21 cellular contexts compared by ENCODE assay signal in genomic region chr7:960269-960871, GRCh38. TPM values are rescaled to one million over a fixed set of nuclear protein-coding genes. Genes with fewer than 3 reads are reported as not detected.
A peak's percentile ranks its signal among the peaks of the same experiment; 100 is the strongest.
DNase-seq lines count a peak whose midpoint lies in the region; ATAC-seq and TF ChIP-seq lines count a peak whose summit lies in the region.
"Had no signal": no experiment of that assay in that cellular context is flagged by ENCODE, and none has a peak within 500 bp of the region (broad histone marks: within the 10 kb centered on the region; RNA-seq: fewer than 3 reads in every experiment).

No MANE protein-coding gene starts in this region.

- H3K9ac ChIP-seq in OCI-LY3 (ENCODE audit: low read length), result no peak overlapping the region

- peaks cover 0 to 3% of the 10 kb centered on the region in 2 donors for H3K36me3 Mint-ChIP-seq in CD14-positive monocyte
- H3K36me3 Mint-ChIP-seq: activated naive CD4-positive, alpha-beta T cell treated with anti-CD3 and anti-CD28 coated beads, Interleukin-2, amount 10 ng/mL, durations not matched to agents 7 days and 5 days; IgD-negative memory B cell had no signal

- peaks cover 6% of the 10 kb centered on the region for H3K27me3 ChIP-seq in OCI-LY3 (ENCODE audit: low read depth, low read length)
- H3K27me3 ChIP-seq: brain microvascular endothelial cell, dorsolateral prefrontal cortex had no signal

- ATAC-seq in HG03354 (IDR thresholded peaks at IDR 0.05; ENCODE audit: poor library complexity, severe bottlenecking, unreplicated experiment), result no peak
- no peak for ATAC-seq in HG02571 (IDR thresholded peaks at IDR 0.05; ENCODE audit: unreplicated experiment)
- no peak for ATAC-seq in GM21515 (IDR thresholded peaks at IDR 0.05; ENCODE audit: unreplicated experiment)
- ATAC-seq: PC-3 had no signal

- no peaks in the 10 kb centered on the region for H3K9me3 ChIP-seq in OCI-LY3 (ENCODE audit: insufficient read depth, low read length)

- no peaks in the 10 kb centered on the region for H4K20me1 ChIP-seq in OCI-LY3 (ENCODE audit: insufficient read depth, low read length)

- peak overlapping the region; percentile 41; the same call in 1 of the 2 replicates for H3K27ac ChIP-seq in OCI-LY3 (ENCODE audit: low read length)
- H3K27ac ChIP-seq: brain microvascular endothelial cell, dorsolateral prefrontal cortex had no signal

- no peak overlapping the region for H2AFZ ChIP-seq in OCI-LY3 (ENCODE audit: low read depth, low read length)

- peaks cover 24% of the 10 kb centered on the region; the same call in 1 of the 2 replicates for H3K4me1 ChIP-seq in OCI-LY3 (ENCODE audit: low read length)

- H3K27me3 Mint-ChIP-seq in CD14-positive monocyte (ENCODE audit: low read depth in 3 of 3), result peaks cover 1 to 4% (median 4%) of the 10 kb centered on the region in 3 donors

- peak; percentile 29 for DNase-seq in CD14-positive monocyte (ENCODE audit: low spot score)
- peak; percentile 75 for DNase-seq in islet precursor cell
- DNase-seq in posterior vena cava (ENCODE audit: low spot score), result peak; percentile 74
- DNase-seq: activated CD4-positive, alpha-beta T cell treated with anti-CD3 and anti-CD28 coated beads, Interleukin-2, amount 10 ng/mL, durations not matched to agents 7 days and 5 days; activated CD8-positive, alpha-beta memory T cell treated with anti-CD3 and anti-CD28 coated beads, Interleukin-2, amount 50 U/mL, for 48 hours; activated naive CD4-positive, alpha-beta T cell treated with anti-CD3 and anti-CD28 coated beads, Interleukin-2, amount 10 ng/mL, durations not matched to agents 7 days and 5 days; brain microvascular endothelial cell; erythroblast; NCI-H69; PC-3; stimulated activated CD4-positive, alpha-beta T cell treated with anti-CD3 and anti-CD28 coated beads, Interleukin-4, amount 100 ng/mL, for 1 hour had no signal

- peak overlapping the region; percentile 38 for H3K4me3 ChIP-seq in OCI-LY3 (ENCODE audit: low read length)
- H3K4me3 ChIP-seq: dorsolateral prefrontal cortex had no signal

- no peaks in the 10 kb centered on the region for H3K36me3 ChIP-seq in OCI-LY3 (replicated peaks; ENCODE audit: low read depth, low read length)
- H3K36me3 ChIP-seq: brain microvascular endothelial cell had no signal

- intact Hi-C loops in CD14-positive monocyte (cut with micrococcal nuclease), result no loop called here
- intact Hi-C loops in posterior vena cava (cut with DNase I), result no loop called here

- no peak for TF ChIP-seq CTCF in CD14-positive monocyte (IDR thresholded peaks at IDR 0.05)
- TF ChIP-seq CTCF in OCI-LY3 (IDR thresholded peaks at IDR 0.05; ENCODE audit: low read depth, low read length), result no peak

- H3K4me2 ChIP-seq in OCI-LY3 (ENCODE audit: low read length), result peak overlapping the region; percentile 52

- H3K9me3 Mint-ChIP-seq in CD14-positive monocyte, result no peaks in the 10 kb centered on the region
- H3K9me3 Mint-ChIP-seq: activated CD4-positive, alpha-beta T cell treated with anti-CD3 and anti-CD28 coated beads, Interleukin-2, amount 10 ng/mL, durations not matched to agents 7 days and 5 days; activated naive CD4-positive, alpha-beta T cell treated with anti-CD3 and anti-CD28 coated beads, Interleukin-2, amount 10 ng/mL, durations not matched to agents 7 days and 5 days; IgD-negative memory B cell had no signal

- H3K79me2 ChIP-seq in OCI-LY3 (ENCODE audit: low read length), result no peaks in the 10 kb centered on the region

- peak overlapping the region in 1 of 2 donors; percentile 72 for H3K4me3 Mint-ChIP-seq in CD14-positive monocyte
- H3K4me3 Mint-ChIP-seq: activated CD4-positive, alpha-beta T cell treated with anti-CD3 and anti-CD28 coated beads, Interleukin-2, amount 10 ng/mL, durations not matched to agents 7 days and 5 days; activated naive CD4-positive, alpha-beta T cell treated with anti-CD3 and anti-CD28 coated beads, Interleukin-2, amount 10 ng/mL, durations not matched to agents 7 days and 5 days had no signal

- H3K4me1 Mint-ChIP-seq in CD14-positive monocyte, result peaks cover 82% of the 10 kb centered on the region

- H3K27ac Mint-ChIP-seq in CD14-positive monocyte, result peak overlapping the region in 5 of 7 donors; percentile 22 to 83 (median 36)
- H3K27ac Mint-ChIP-seq: activated CD4-positive, alpha-beta T cell treated with anti-CD3 and anti-CD28 coated beads, Interleukin-2, amount 10 ng/mL, durations not matched to agents 7 days and 5 days; activated naive CD4-positive, alpha-beta T cell treated with anti-CD3 and anti-CD28 coated beads, Interleukin-2, amount 10 ng/mL, durations not matched to agents 7 days and 5 days; IgD-negative memory B cell had no signal

RNA-seq across cellular contexts. Expression of gene ADAP1, which starts 5.9 kb away (rescaled TPM):
- polyA plus RNA-seq in CD14-positive monocyte, result 10 to 100 TPM; 49.1 to 72.2 TPM
- 10 to 100 TPM; 16.3 to 17.8 TPM for total RNA-seq in posterior vena cava

RNA-seq across cellular contexts. Expression of gene COX19, which starts 15.0 kb away (rescaled TPM):
- 1 to 10 TPM; 7.4 to 7.6 TPM for polyA plus RNA-seq in CD14-positive monocyte
- 1 to 10 TPM; 5.9 to 8.4 TPM for total RNA-seq in posterior vena cava

RNA-seq across cellular contexts. Expression of gene CYP2W1, which starts 22.6 kb away (rescaled TPM):
- polyA plus RNA-seq in CD14-positive monocyte, result not detected
- total RNA-seq in posterior vena cava, result not detected
- total RNA-seq: activated CD4-positive, alpha-beta T cell treated with anti-CD3 and anti-CD28 coated beads, Interleukin-2, amount 10 ng/mL, durations not matched to agents 7 days and 5 days; glomerular endothelial cell; mesenteric fat pad; PC-3; SK-MEL-5; temporal lobe had no signal
- polyA plus RNA-seq: IgD-negative memory B cell had no signal
